ENCODE assay signal across 33 cellular contexts in the genomic region with DNA sequence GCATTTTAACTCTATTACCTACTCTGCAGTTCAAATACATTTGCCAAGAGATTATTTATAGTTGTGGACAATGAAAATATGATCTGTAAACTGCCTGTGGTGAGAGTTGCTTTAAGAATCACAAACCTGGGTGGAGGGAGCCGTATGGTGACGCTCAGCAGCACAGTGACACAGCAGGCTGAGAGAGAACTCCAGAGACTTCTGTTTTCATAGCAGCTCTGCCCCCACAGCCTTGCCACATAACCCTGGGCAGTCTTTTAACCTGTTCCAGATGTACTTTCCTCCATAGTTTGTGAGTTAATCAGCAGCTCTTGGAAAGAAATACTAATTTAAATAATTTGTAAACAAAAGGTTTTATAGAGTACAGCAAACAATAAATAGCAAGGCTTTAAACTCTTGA.
"Had no signal": no experiment of that assay in that cellular context is flagged by ENCODE, and none has a peak within 500 bp of the region (broad histone marks: within the 10 kb centered on the region; RNA-seq: fewer than 3 reads in every experiment).

No MANE protein-coding gene starts in this region.

- ATAC-seq: activated CD4-positive, CD25-positive, alpha-beta regulatory T cell treated with anti-CD3 and anti-CD28 coated beads, Interleukin-2, amount 50 U/mL, for 24 hours; activated naive CD4-positive, alpha-beta T cell treated with anti-CD3 and anti-CD28 coated beads, Interleukin-2, amount 50 U/mL, for 72 hours; effector memory CD8-positive, alpha-beta T cell; left ventricle myocardium superior; mucosa of descending colon; natural killer cell treated with Interleukin-12 subunit alpha and Interleukin-12 subunit beta and Interleukin-15 and Interleukin-18, amount 100 ng/mL, for 72 hours; right cardiac atrium; stimulated activated effector memory CD8-positive, alpha-beta T cell treated with anti-CD3 and anti-CD28 coated beads, Interleukin-12 subunit alpha, Interleukin-12 subunit beta, amount 100 ng/mL, for 72 hours; T-helper 17 cell had no signal

- H3K9me3 ChIP-seq: colonic mucosa, mucosa of descending colon, upper lobe of left lung had no signal

- DNase-seq: activated CD4-positive, alpha-beta T cell treated with anti-CD3 and anti-CD28 coated beads for 48 hours; activated CD4-positive, alpha-beta T cell treated with anti-CD3 and anti-CD28 coated beads, Interleukin-2, amount 50 U/mL, for 48 hours; activated CD8-positive, alpha-beta memory T cell treated with anti-CD3 and anti-CD28 coated beads, Interleukin-2, amount 50 U/mL, for 48 hours; activated naive CD4-positive, alpha-beta T cell; activated T-cell treated with anti-CD3 and anti-CD28 coated beads, Interleukin-2, amount 50 U/mL, for 24 hours; aorta; cerebellar nuclear complex; colonic mucosa; dorsolateral prefrontal cortex; effector memory CD8-positive, alpha-beta T cell; erythroblast; foreskin melanocyte; kidney glomerular epithelial cell; left ventricle myocardium superior; mucosa of descending colon; posterior cingulate gyrus; right cardiac atrium; stimulated activated CD4-positive, alpha-beta T cell treated with anti-CD3 and anti-CD28 coated beads, Interleukin-12 subunit alpha, Interleukin-12 subunit beta, amount 100 ng/mL, for 4 hours; stimulated activated CD4-positive, alpha-beta T cell treated with anti-CD3 and anti-CD28 coated beads, Interleukin-4, amount 100 ng/mL, for 24 hours; substantia nigra; SW 1271; T-helper 17 cell; T1000; upper lobe of left lung; WERI-Rb-1 had no signal

- H3K36me3 Mint-ChIP-seq: activated naive CD4-positive, alpha-beta T cell treated with anti-CD3 and anti-CD28 coated beads, Interleukin-2, amount 50 U/mL, for 72 hours; brain; natural killer cell treated with Interleukin-12 subunit alpha and Interleukin-12 subunit beta and Interleukin-15 and Interleukin-18, amount 100 ng/mL, for 72 hours; stimulated activated effector memory CD8-positive, alpha-beta T cell treated with anti-CD3 and anti-CD28 coated beads, Interleukin-12 subunit alpha, Interleukin-12 subunit beta, amount 100 ng/mL, for 72 hours had no signal

- H3K27ac ChIP-seq: cardiac muscle cell, colonic mucosa, dorsolateral prefrontal cortex, upper lobe of left lung, WERI-Rb-1 had no signal

- H3K4me1 ChIP-seq: colonic mucosa, upper lobe of left lung had no signal

- H3K9me3 Mint-ChIP-seq: brain; stimulated activated naive CD8-positive, alpha-beta T cell treated with anti-CD3 and anti-CD28 coated beads, Interleukin-15, Interleukin-2, amounts not matched to agents 100 ng/mL and 50 ng/mL, for 24 hours had no signal

- H3K36me3 ChIP-seq: cardiac muscle cell, colonic mucosa, upper lobe of left lung, WERI-Rb-1 had no signal

- H3K27me3 ChIP-seq: cardiac muscle cell, colonic mucosa, dorsolateral prefrontal cortex, upper lobe of left lung had no signal

- H3K4me3 Mint-ChIP-seq: activated T-cell treated with anti-CD3 and anti-CD28 coated beads, Interleukin-2, amount 50 U/mL, for 24 hours; brain; effector memory CD8-positive, alpha-beta T cell; natural killer cell treated with Interleukin-12 subunit alpha and Interleukin-12 subunit beta and Interleukin-15 and Interleukin-18, amount 100 ng/mL, for 72 hours; stimulated activated effector memory CD8-positive, alpha-beta T cell treated with anti-CD3 and anti-CD28 coated beads, Interleukin-12 subunit alpha, Interleukin-12 subunit beta, amount 100 ng/mL, for 72 hours; stimulated activated naive CD8-positive, alpha-beta T cell treated with anti-CD3 and anti-CD28 coated beads, Interleukin-15, Interleukin-2, amounts not matched to agents 100 ng/mL and 50 ng/mL, for 24 hours; T-helper 17 cell had no signal

- H3K4me1 Mint-ChIP-seq: brain; stimulated activated effector memory CD8-positive, alpha-beta T cell treated with anti-CD3 and anti-CD28 coated beads, Interleukin-12 subunit alpha, Interleukin-12 subunit beta, amount 100 ng/mL, for 72 hours; T-helper 17 cell had no signal

- H3K27me3 Mint-ChIP-seq: activated T-cell treated with anti-CD3 and anti-CD28 coated beads, Interleukin-2, amount 50 U/mL, for 24 hours; effector memory CD8-positive, alpha-beta T cell; natural killer cell treated with Interleukin-12 subunit alpha and Interleukin-12 subunit beta and Interleukin-15 and Interleukin-18, amount 100 ng/mL, for 72 hours; stimulated activated naive CD8-positive, alpha-beta T cell treated with anti-CD3 and anti-CD28 coated beads, Interleukin-15, Interleukin-2, amounts not matched to agents 100 ng/mL and 50 ng/mL, for 24 hours; T-helper 17 cell had no signal

- H3K27ac Mint-ChIP-seq: activated naive CD4-positive, alpha-beta T cell treated with anti-CD3 and anti-CD28 coated beads, Interleukin-2, amount 50 U/mL, for 72 hours; activated T-cell treated with anti-CD3 and anti-CD28 coated beads, Interleukin-2, amount 50 U/mL, for 24 hours; activated T-helper 2 cell treated with anti-CD3 and anti-CD28 coated beads, Interferon-gamma antibody, Interleukin-2, Interleukin-4, amounts not matched to agents 10 μg/mL and 5 μg/mL and 100 μg/mL, durations not matched to agents 14 hours and 24 hours and 36 hours; brain; effector memory CD8-positive, alpha-beta T cell; natural killer cell treated with Interleukin-12 subunit alpha and Interleukin-12 subunit beta and Interleukin-15 and Interleukin-18, amount 100 ng/mL, for 72 hours; stimulated activated effector memory CD8-positive, alpha-beta T cell treated with anti-CD3 and anti-CD28 coated beads, Interleukin-12 subunit alpha, Interleukin-12 subunit beta, amount 100 ng/mL, for 72 hours; stimulated activated naive CD8-positive, alpha-beta T cell treated with anti-CD3 and anti-CD28 coated beads, Interleukin-15, Interleukin-2, amounts not matched to agents 100 ng/mL and 50 ng/mL, for 24 hours; T-helper 17 cell had no signal

- H3K4me3 ChIP-seq: cardiac muscle cell, colonic mucosa, dorsolateral prefrontal cortex, mucosa of descending colon, upper lobe of left lung had no signal
